ENCODE assay signal across 18 cellular contexts in genomic region chr15:90178468-90179435, GRCh38. TPM values are rescaled to one million over a fixed set of nuclear protein-coding genes. Genes with fewer than 3 reads are reported as not detected.
DNase-seq lines count a peak whose midpoint lies in the region; ATAC-seq, FAIRE-seq and TF ChIP-seq lines count a peak whose summit lies in the region.
"Had no signal": no experiment of that assay in that cellular context is flagged by ENCODE, and none has a peak within 500 bp of the region (broad histone marks: within the 10 kb centered on the region; RNA-seq: fewer than 3 reads in every experiment).

No MANE protein-coding gene starts in this region.

- H3K23ac ChIP-seq in mesenchymal stem cell (ENCODE audit: low read length in 2 of 2), result no peak overlapping the region

- H3K36me3 ChIP-seq in OCI-LY3 (replicated peaks; ENCODE audit: low read depth, low read length) (no peaks in the 10 kb centered on the region), mesenchymal stem cell (ENCODE audit: control insufficient read depth in 1 of 2, insufficient read depth in 2 of 2, low read depth in 1 of 2, low read length in 2 of 2) (no peaks in the 10 kb centered on the region), transverse colon (no peaks in the 10 kb centered on the region)
- H3K36me3 ChIP-seq: BE2C had no signal

- no peak overlapping the region for H3K14ac ChIP-seq in mesenchymal stem cell (ENCODE audit: low read length in 2 of 2)

- H3K79me2 ChIP-seq in OCI-LY3 (ENCODE audit: low read length), result no peaks in the 10 kb centered on the region

- H4K8ac ChIP-seq in mesenchymal stem cell (ENCODE audit: low read length), result peak overlapping the region; percentile 12

- peaks cover 1% of the 10 kb centered on the region for H3K4me1 Mint-ChIP-seq in HFFc6 (ENCODE audit: low read depth)

- H3K27ac Mint-ChIP-seq in HFFc6, result no peak overlapping the region

- H3K9ac ChIP-seq in OCI-LY3 (ENCODE audit: low read length) (no peak overlapping the region), mesenchymal stem cell (ENCODE audit: low read length) (no peak overlapping the region)

- peak; percentile 69 for ATAC-seq in GM21576 (IDR thresholded peaks at IDR 0.05; ENCODE audit: unreplicated experiment)

- H3K4me3 ChIP-seq in OCI-LY3 (ENCODE audit: low read length) (no peak overlapping the region), mesenchymal stem cell (ENCODE audit: insufficient read depth in 1 of 2, low read depth in 1 of 2, low read length in 2 of 2) (no peak overlapping the region), transverse colon (no peak overlapping the region)
- H3K4me3 ChIP-seq: PC-9 had no signal

- no peaks in the 10 kb centered on the region for H3K36me3 Mint-ChIP-seq in HFFc6 (ENCODE audit: low read depth)

- no peak overlapping the region for H3K4ac ChIP-seq in mesenchymal stem cell (ENCODE audit: low read depth in 1 of 2, low read length in 2 of 2)

- WGBS in mesenchymal stem cell, result 89% methylated on average over 10 of the region's 10 CpGs
- 68 to 83% methylated on average over 6 to 10 of the region's 10 CpGs for WGBS in transverse colon (ENCODE audit: low coverage in 1 of 2), 2 donors

- TF ChIP-seq POLR2A in GM12892 (IDR thresholded peaks at IDR 0.05; ENCODE audit: low read depth, low read length) (no peak), transverse colon (IDR thresholded peaks at IDR 0.05) (no peak)

- H2BK5ac ChIP-seq in mesenchymal stem cell (ENCODE audit: low read depth, low read length, poor library complexity, severe bottlenecking), result no peak overlapping the region

- intact Hi-C loops in transverse colon (cut with DNase I; ENCODE audit: low total_unique reads), result no loop called here

- TF ChIP-seq EP300 in transverse colon (IDR thresholded peaks at IDR 0.05; ENCODE audit: low read depth), result no peak

- no peaks in the 10 kb centered on the region for H3K9me3 Mint-ChIP-seq in HFFc6

- no peaks in the 10 kb centered on the region for H4K20me1 ChIP-seq in OCI-LY3 (ENCODE audit: insufficient read depth, low read length)

- H3K4me2 ChIP-seq in OCI-LY3 (ENCODE audit: low read length) (0 out of 2 replicates have a peak overlapping the region, but pooled peaks have one; percentile 2), mesenchymal stem cell (ENCODE audit: low read length, poor library complexity, severe bottlenecking) (no peak overlapping the region)
- H3K4me2 ChIP-seq: PC-9 had no signal

- H3K9me3 ChIP-seq in OCI-LY3 (ENCODE audit: insufficient read depth, low read length) (no peaks in the 10 kb centered on the region), mesenchymal stem cell (ENCODE audit: control insufficient read depth, low read length) (no peaks in the 10 kb centered on the region), transverse colon (no peaks in the 10 kb centered on the region)
- H3K9me3 ChIP-seq: BE2C had no signal

- H3K4me1 ChIP-seq in OCI-LY3 (ENCODE audit: low read length), result peaks cover 21% of the 10 kb centered on the region
- no peaks in the 10 kb centered on the region for H3K4me1 ChIP-seq in mesenchymal stem cell (ENCODE audit: control insufficient read depth, insufficient read depth, low read depth, low read length)
- H3K4me1 ChIP-seq in transverse colon, result peaks cover 12 to 44% (median 24%) of the 10 kb centered on the region in 4 donors

- DNase-seq in GM12892 (ENCODE audit: insufficient read length) (no peak), mesenchymal stem cell (no peak), transverse colon (no peak), HFFc6 (no peak), AML-193 (lab: John Stamatoyannopoulos, UW) (no peak), retina (no peak)
- DNase-seq: activated CD4-positive, CD25-positive, alpha-beta regulatory T cell treated with anti-CD3 and anti-CD28 coated beads, Interleukin-2, amount 50 U/mL, for 72 hours; activated T-cell treated with anti-CD3 and anti-CD28 coated beads for 4 hours; BE2C; erythroblast; glutamatergic neuron; PC-9; stimulated activated CD4-positive, alpha-beta T cell treated with anti-CD3 and anti-CD28 coated beads, Interleukin-15, amount 100 ng/mL, for 24 hours; T-helper 1 cell; trophoblast cell had no signal

- H3K79me1 ChIP-seq in mesenchymal stem cell (replicated peaks; ENCODE audit: low read length, poor library complexity, severe bottlenecking), result no peaks in the 10 kb centered on the region

- H4K91ac ChIP-seq in mesenchymal stem cell (ENCODE audit: low read length), result peak overlapping the region; percentile 61

- H3K27ac ChIP-seq in OCI-LY3 (ENCODE audit: low read length) (no peak overlapping the region), mesenchymal stem cell (ENCODE audit: low read length, poor library complexity, severe bottlenecking) (no peak overlapping the region), transverse colon (no peak overlapping the region)
- H3K27ac ChIP-seq: PC-9 had no signal

- H2BK15ac ChIP-seq in mesenchymal stem cell (ENCODE audit: low read depth, poor library complexity, severe bottlenecking), result no peak overlapping the region

- no peak overlapping the region for H3K4me3 Mint-ChIP-seq in HFFc6

- in situ Hi-C loops in transverse colon (cut with MboI; ENCODE audit: low pct_ligation_motif_present in 1 of 4, low pct_unique_long_range_greater_than_20kb in 1 of 4, low sequenced_read_pairs in 3 of 4), result no loop called here

- no peak overlapping the region for H2AK5ac ChIP-seq in mesenchymal stem cell (ENCODE audit: low read length, severe bottlenecking)

- H3K18ac ChIP-seq in mesenchymal stem cell (ENCODE audit: low read depth in 1 of 2, low read length in 2 of 2), result no peak overlapping the region

- H2BK12ac ChIP-seq in mesenchymal stem cell (ENCODE audit: low read length in 2 of 2), result peak overlapping the region in 1 of 2 experiments; percentile 82

- H2BK120ac ChIP-seq in mesenchymal stem cell (ENCODE audit: low read depth, low read length), result no peak overlapping the region

- peak; percentile 9 for FAIRE-seq in GM12892 (lab: Jason Lieb, UNC)
- FAIRE-seq: HTR-8/SVneo had no signal

- H2AFZ ChIP-seq in OCI-LY3 (ENCODE audit: low read depth, low read length) (no peak overlapping the region), mesenchymal stem cell (ENCODE audit: low read depth, low read length) (no peak overlapping the region)
- H2AFZ ChIP-seq: PC-9 had no signal

- H3K27me3 ChIP-seq in OCI-LY3 (ENCODE audit: low read depth, low read length) (peaks cover 39% of the 10 kb centered on the region), mesenchymal stem cell (ENCODE audit: control insufficient read depth in 1 of 2, insufficient read depth in 1 of 2, low read length in 2 of 2) (no peaks in the 10 kb centered on the region), transverse colon (no peaks in the 10 kb centered on the region)
- H3K27me3 ChIP-seq: BE2C had no signal

- H3K27me3 Mint-ChIP-seq in HFFc6 (ENCODE audit: insufficient read depth), result peaks cover 22% of the 10 kb centered on the region

- TF ChIP-seq CTCF in OCI-LY3 (IDR thresholded peaks at IDR 0.05; ENCODE audit: low read depth, low read length) (no peak), transverse colon (IDR thresholded peaks at IDR 0.05) (no peak), HFFc6 (IDR thresholded peaks at IDR 0.05) (no peak)

RNA-seq across cellular contexts. Expression of gene SEMA4B, which starts 22.4 kb away (rescaled TPM):
- polyA plus RNA-seq in GM12892 (2012; ENCODE audit: missing spikeins), result 7.3 TPM
- 21.4 TPM for polyA plus RNA-seq in mesenchymal stem cell (2013, experiment 1 of 2)
- 22.7 TPM for polyA plus RNA-seq in mesenchymal stem cell (2013, experiment 2 of 2)
- total RNA-seq in transverse colon, result 100 to 1,000 TPM; 115 to 193 (median 134) TPM
- total RNA-seq in HFFc6 (2021; fragmentation: NEBNext Ultra II Directional; extraction: Animal tissue kit (Norgen Biotek cat#: 25700)), result 1 to 10 TPM; 5.6 to 7.7 (median 7.2) TPM

RNA-seq across cellular contexts. Expression of gene CIB1, which starts 55.0 kb away (rescaled TPM):
- polyA plus RNA-seq in GM12892 (2012; ENCODE audit: missing spikeins), result 82.3 TPM
- 90.2 TPM for polyA plus RNA-seq in mesenchymal stem cell (2013, experiment 1 of 2)
- 93.4 TPM for polyA plus RNA-seq in mesenchymal stem cell (2013, experiment 2 of 2)
- 100 to 1,000 TPM in 3 of 4 donors, 10 to 100 TPM in 1; 38.4 to 156 (median 131) TPM for total RNA-seq in transverse colon
- 10 to 100 TPM; 73.5 to 82.2 (median 76.9) TPM for total RNA-seq in HFFc6 (2021; fragmentation: NEBNext Ultra II Directional; extraction: Animal tissue kit (Norgen Biotek cat#: 25700))

RNA-seq across cellular contexts. Expression of gene GDPGP1, which starts 55.3 kb away (rescaled TPM):
- 3.2 TPM for polyA plus RNA-seq in GM12892 (2012; ENCODE audit: missing spikeins)
- polyA plus RNA-seq in mesenchymal stem cell (2013, experiment 1 of 2), result 1.1 TPM
- 1.0 TPM for polyA plus RNA-seq in mesenchymal stem cell (2013, experiment 2 of 2)
- 10 to 100 TPM in 3 of 4 donors, 1 to 10 TPM in 1; 6.8 to 28.8 (median 21.3) TPM for total RNA-seq in transverse colon
- total RNA-seq in HFFc6 (2021; fragmentation: NEBNext Ultra II Directional; extraction: Animal tissue kit (Norgen Biotek cat#: 25700)), result 1 to 10 TPM; 4.5 to 6.3 (median 5.2) TPM

Comparison
In these comparisons a context has a peak if more than half of its experiments do, and no peak if none do; other contexts are left out.
1. RNA of gene SEMA4B, which starts 22.4 kb away (total RNA-seq): 115 to 193 TPM in transverse colon; 5.6 to 7.7 TPM in HFFc6; every median in the first group is over 10 times any median in the second.